In the genomic region with DNA sequence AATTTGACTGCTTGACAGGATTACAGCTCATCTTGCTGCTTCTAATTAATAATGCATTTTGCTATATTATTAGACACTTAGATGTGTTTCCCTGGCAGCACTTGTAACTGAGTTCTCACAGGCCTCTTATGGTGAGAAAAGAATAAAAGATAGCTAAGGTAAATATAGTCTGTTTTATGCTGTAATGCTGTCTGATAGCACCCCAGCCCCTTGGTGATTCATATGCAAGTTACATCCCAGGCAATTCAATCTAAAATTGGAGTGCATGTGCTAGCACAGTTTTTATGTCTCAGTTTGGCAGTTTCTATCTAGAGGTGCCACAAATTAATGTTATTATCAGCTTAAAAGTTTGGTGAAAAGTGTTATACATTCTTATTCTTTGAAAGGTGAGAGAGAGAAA, we compare ENCODE assay signal across 31 cellular contexts. TPM values are rescaled to one million over a fixed set of nuclear protein-coding genes. Genes with fewer than 3 reads are reported as not detected.
"Had no signal": no experiment of that assay in that cellular context is flagged by ENCODE, and none has a peak within 500 bp of the region (broad histone marks: within the 10 kb centered on the region; RNA-seq: fewer than 3 reads in every experiment).

No MANE protein-coding gene starts in this region.

- H3K36me3 ChIP-seq: heart right ventricle, left ventricle myocardium inferior, neural progenitor cell, neutrophil, spleen, tibial nerve had no signal

- H3K9ac ChIP-seq: neural progenitor cell, parathyroid adenoma had no signal

- H3K27me3 ChIP-seq: heart right ventricle, hepatocyte, neural progenitor cell, neutrophil, spleen, tibial nerve had no signal

- H3K4me2 ChIP-seq: hepatocyte, neural progenitor cell had no signal

- H2AFZ ChIP-seq: hepatocyte, neural progenitor cell, parathyroid adenoma had no signal

- DNase-seq: heart right ventricle; islet precursor cell; left ventricle myocardium inferior; mesendoderm; naive B cell; natural killer cell; nephron progenitor cell; occipital lobe; retina; right cardiac atrium; small intestine; spleen; stimulated activated CD4-positive, alpha-beta T cell treated with anti-CD3 and anti-CD28 coated beads, Interleukin-1b, Interleukin-23, amount 100 ng/mL, for 48 hours; stimulated activated CD4-positive, alpha-beta T cell treated with anti-CD3 and anti-CD28 coated beads, Interleukin-2, amount 100 ng/mL, for 48 hours; stimulated activated CD4-positive, alpha-beta T cell treated with anti-CD3 and anti-CD28 coated beads, Interleukin-4, amount 100 ng/mL, for 4 hours; stimulated activated CD8-positive, alpha-beta memory T cell treated with anti-CD3 and anti-CD28 coated beads, Interleukin-4, amount 100 ng/mL, for 48 hours; stimulated activated naive CD4-positive, alpha-beta T cell treated with Interleukin-2 at 50 U/mL for 16 hours; stimulated activated naive CD8-positive, alpha-beta T cell treated with anti-CD3 and anti-CD28 coated beads, Interleukin-15, amount 100 ng/mL, for 72 hours; substantia nigra had no signal

- ATAC-seq: heart right ventricle; natural killer cell; right cardiac atrium; sciatic nerve; stimulated activated memory B cell treated with anti-CD40 and anti-IgM and Interleukin-4, amounts not matched to agents 10 μg/mL and 1 μg/mL and 100 μg/mL, for 72 hours; stimulated activated naive CD8-positive, alpha-beta T cell treated with anti-CD3 and anti-CD28 coated beads, Interleukin-15, amount 100 ng/mL, for 72 hours had no signal

- H3K4me3 ChIP-seq: heart right ventricle, hepatocyte, left ventricle myocardium inferior, lung, neural progenitor cell, spleen, tibial nerve had no signal

- H3K4me1 ChIP-seq: left ventricle myocardium inferior, parathyroid adenoma, spleen, tibial nerve had no signal

- H3K27ac ChIP-seq: heart right ventricle, hepatocyte, left ventricle myocardium inferior, neural progenitor cell, neutrophil, parathyroid adenoma, spleen, tibial nerve had no signal

- H3K9me3 ChIP-seq: left ventricle myocardium inferior, neutrophil, tibial nerve had no signal

RNA-seq across cellular contexts. Expression of a gene that starts 42.2 kb away (rescaled TPM):
- total RNA-seq: kidney epithelial cell, occipital lobe, osteocyte, pulmonary artery endothelial cell, temporal lobe had no signal
